In genomic region chr11:64869571-64870175, GRCh38 we compare ENCODE assay signal across 6 cellular contexts. TPM values are rescaled to one million over a fixed set of nuclear protein-coding genes. Genes with fewer than 3 reads are reported as not detected.
A peak's percentile ranks its signal among the peaks of the same experiment; 100 is the strongest.
DNase-seq lines count a peak whose midpoint lies in the region; ATAC-seq and TF ChIP-seq lines count a peak whose summit lies in the region.

No MANE protein-coding gene starts in this region.

- WGBS in thymus: 47% methylated on average over 9 of the region's 9 CpGs

- H3K27me3 ChIP-seq in fibroblast of lung (ENCODE audit: control insufficient read depth, insufficient read depth, low read length) (no peaks in the 10 kb centered on the region), thymus (ENCODE audit: control insufficient read depth, insufficient read depth) (no peaks in the 10 kb centered on the region)

- H3K36me3 ChIP-seq in fibroblast of lung (ENCODE audit: control insufficient read depth, insufficient read depth, low read length): peaks cover 20% of the 10 kb centered on the region
- H3K36me3 ChIP-seq in thymus (ENCODE audit: control insufficient read depth, insufficient read depth): peaks cover 44% of the 10 kb centered on the region

- H2AFZ ChIP-seq in fibroblast of lung (ENCODE audit: low read length): no peak overlapping the region

- peaks cover 82% of the 10 kb centered on the region for H3K79me2 ChIP-seq in fibroblast of lung (ENCODE audit: control insufficient read depth, insufficient read depth, low read length)

- peak overlapping the region; percentile 82 for H3K27ac ChIP-seq in fibroblast of lung (ENCODE audit: insufficient read depth, low read length)
- H3K27ac ChIP-seq in thymus (ENCODE audit: low read depth): peak overlapping the region; percentile 67

- H3K27ac Mint-ChIP-seq in activated CD4-positive, alpha-beta T cell treated with anti-CD3 and anti-CD28 coated beads, Interleukin-2, amount 10 ng/mL, durations not matched to agents 7 days and 5 days: peak overlapping the region; percentile 83

- H3K4me1 ChIP-seq in fibroblast of lung (ENCODE audit: control insufficient read depth, extremely low read depth, insufficient read depth, low read length): peaks cover 60% of the 10 kb centered on the region
- peaks cover 49% of the 10 kb centered on the region for H3K4me1 ChIP-seq in thymus (ENCODE audit: control insufficient read depth, insufficient read depth, low read length)

- H3K4me1 Mint-ChIP-seq in activated CD4-positive, alpha-beta T cell treated with anti-CD3 and anti-CD28 coated beads, Interleukin-2, amount 10 ng/mL, durations not matched to agents 7 days and 5 days: peaks cover 86% of the 10 kb centered on the region

- no peaks in the 10 kb centered on the region for H4K20me1 ChIP-seq in fibroblast of lung (ENCODE audit: control insufficient read depth, extremely low read depth, insufficient read depth, low read length)

- H3K9me3 ChIP-seq in fibroblast of lung (ENCODE audit: control insufficient read depth, insufficient read depth, low read depth, low read length): no peaks in the 10 kb centered on the region
- H3K9me3 ChIP-seq in thymus (ENCODE audit: control insufficient read depth): no peaks in the 10 kb centered on the region

- DNase-seq in activated CD4-positive, alpha-beta T cell treated with anti-CD3 and anti-CD28 coated beads, Interleukin-2, amount 10 ng/mL, durations not matched to agents 7 days and 5 days: no peak
- DNase-seq in activated CD4-positive, alpha-beta T cell treated with anti-CD3 and anti-CD28 coated beads, Interleukin-2, amount 50 U/mL, for 4 hours: no peak
- no peak for DNase-seq in fibroblast of lung (ENCODE audit: low read depth in 2 of 2)
- DNase-seq in NCI-H1694 treated with DMSO at 0.1 percent for 48 hours (lab: John Stamatoyannopoulos, UW): no peak

- H3K36me3 Mint-ChIP-seq in activated CD4-positive, alpha-beta T cell treated with anti-CD3 and anti-CD28 coated beads, Interleukin-2, amount 10 ng/mL, durations not matched to agents 7 days and 5 days (ENCODE audit: low read depth): peaks cover 64% of the 10 kb centered on the region

- H3K27me3 Mint-ChIP-seq in activated CD4-positive, alpha-beta T cell treated with anti-CD3 and anti-CD28 coated beads, Interleukin-2, amount 10 ng/mL, durations not matched to agents 7 days and 5 days: no peaks in the 10 kb centered on the region

- no peak for ATAC-seq in GM21528 (IDR thresholded peaks at IDR 0.05; ENCODE audit: low FRiP score, unreplicated experiment)

- H3K4me3 ChIP-seq in fibroblast of lung (replicated peaks in 1 of 4; ENCODE audit: control extremely low read depth in 1 of 4, insufficient read depth in 1 of 4, low read depth in 3 of 4, low read length in 4 of 4) (peak overlapping the region in 1 of 4 experiments; percentile 37), thymus (ENCODE audit: low read length) (no peak overlapping the region)

- peak; percentile 11 to 43 for TF ChIP-seq CTCF in fibroblast of lung (conservative IDR thresholded peaks at IDR 0.05 in 1 of 2, IDR thresholded peaks at IDR 0.05 in 1 of 2; ENCODE audit: low read depth in 1 of 2, low read length in 2 of 2)

- peak overlapping the region; percentile 48 for H3K9ac ChIP-seq in fibroblast of lung (ENCODE audit: insufficient read depth, low read length)

- CTCF ChIA-PET in activated CD4-positive, alpha-beta T cell treated with anti-CD3 and anti-CD28 coated beads, Interleukin-2, amount 10 ng/mL, durations not matched to agents 7 days and 5 days (lab: Charles Lee): interaction anchor here (0.6 to 32.1 kb wide), 7 partner anchors 10 to 488 kb away, joined by 3 to 732 read pairs (median 5); partner anchors contain the start of genes ARL2, BATF2, CDC42BPG and EHD1

- POLR2A ChIA-PET in activated CD4-positive, alpha-beta T cell treated with anti-CD3 and anti-CD28 coated beads, Interleukin-2, amount 10 ng/mL, durations not matched to agents 7 days and 5 days (lab: Charles Lee): interaction anchor here (0.6 kb wide), 3 partner anchors 26 to 163 kb away, joined by 3 to 5 read pairs (median 3); no protein-coding TSS in a partner anchor

- H3K9me3 Mint-ChIP-seq in activated CD4-positive, alpha-beta T cell treated with anti-CD3 and anti-CD28 coated beads, Interleukin-2, amount 10 ng/mL, durations not matched to agents 7 days and 5 days: no peaks in the 10 kb centered on the region

- H3K4me3 Mint-ChIP-seq in activated CD4-positive, alpha-beta T cell treated with anti-CD3 and anti-CD28 coated beads, Interleukin-2, amount 10 ng/mL, durations not matched to agents 7 days and 5 days: peak overlapping the region; percentile 62

- peak overlapping the region; percentile 78 for H3K4me2 ChIP-seq in fibroblast of lung (ENCODE audit: extremely low read depth, insufficient read depth, low read length)

RNA-seq across cellular contexts. Expression of gene EHD1, which starts 8.7 kb away (rescaled TPM):
- 100 to 1,000 TPM; 131 to 149 TPM for total RNA-seq in activated CD4-positive, alpha-beta T cell treated with anti-CD3 and anti-CD28 coated beads, Interleukin-2, amount 10 ng/mL, durations not matched to agents 7 days and 5 days
- total RNA-seq in fibroblast of lung: 40.8 and 71.3 TPM in 2 replicates
- 240 and 248 TPM in 2 replicates for polyA plus RNA-seq in fibroblast of lung
- polyA plus RNA-seq in fibroblast of lung (2012): 181 and 192 TPM in 2 replicates
- 634 and 716 TPM in 2 replicates for polyA minus RNA-seq in fibroblast of lung (ENCODE audit: low replicate concordance)
- polyA plus RNA-seq in thymus: 32.3 TPM

RNA-seq across cellular contexts. Expression of gene CDC42BPG, which starts 25.2 kb away (rescaled TPM):
- total RNA-seq in activated CD4-positive, alpha-beta T cell treated with anti-CD3 and anti-CD28 coated beads, Interleukin-2, amount 10 ng/mL, durations not matched to agents 7 days and 5 days: 1 to 10 TPM in 1 of 2 experiments, under 1 TPM in 1; 0.42 to 1.3 TPM
- 0.33 and 0.77 TPM in 2 replicates for total RNA-seq in fibroblast of lung
- polyA plus RNA-seq in fibroblast of lung (0.02 and 0.03 TPM in 2 replicates), thymus (7.4 TPM)
- polyA plus RNA-seq in fibroblast of lung (2012): 0.13 TPM in 2 replicates
- not detected in 2 replicates for polyA minus RNA-seq in fibroblast of lung (ENCODE audit: low replicate concordance)

RNA-seq across cellular contexts. Expression of gene ATG2A, which starts 47.3 kb away (rescaled TPM):
- total RNA-seq in activated CD4-positive, alpha-beta T cell treated with anti-CD3 and anti-CD28 coated beads, Interleukin-2, amount 10 ng/mL, durations not matched to agents 7 days and 5 days: 10 to 100 TPM; 23.0 to 25.7 TPM
- total RNA-seq in fibroblast of lung: 7.4 and 9.9 TPM in 2 replicates
- 3.1 and 5.1 TPM in 2 replicates for polyA plus RNA-seq in fibroblast of lung
- polyA plus RNA-seq in fibroblast of lung (2012): 9.5 and 15.8 TPM in 2 replicates
- polyA minus RNA-seq in fibroblast of lung (ENCODE audit: low replicate concordance): 14.8 and 32.3 TPM in 2 replicates
- polyA plus RNA-seq in thymus: 35.2 TPM

RNA-seq across cellular contexts. Expression of gene PPP2R5B, which starts 54.8 kb away (rescaled TPM):
- 10 to 100 TPM; 12.0 to 13.7 TPM for total RNA-seq in activated CD4-positive, alpha-beta T cell treated with anti-CD3 and anti-CD28 coated beads, Interleukin-2, amount 10 ng/mL, durations not matched to agents 7 days and 5 days
- 6.2 and 12.1 TPM in 2 replicates for total RNA-seq in fibroblast of lung
- 10.9 and 12.4 TPM in 2 replicates for polyA plus RNA-seq in fibroblast of lung
- polyA plus RNA-seq in fibroblast of lung (2012): 13.2 and 14.5 TPM in 2 replicates
- 13.4 and 24.2 TPM in 2 replicates for polyA minus RNA-seq in fibroblast of lung (ENCODE audit: low replicate concordance)
- 18.3 TPM for polyA plus RNA-seq in thymus

RNA-seq across cellular contexts. Expression of gene MEN1, which starts 59.3 kb away (rescaled TPM):
- total RNA-seq in activated CD4-positive, alpha-beta T cell treated with anti-CD3 and anti-CD28 coated beads, Interleukin-2, amount 10 ng/mL, durations not matched to agents 7 days and 5 days: 10 to 100 TPM; 35.1 to 38.7 TPM
- total RNA-seq in fibroblast of lung: 12.1 and 13.7 TPM in 2 replicates
- polyA plus RNA-seq in fibroblast of lung (8.9 and 14.2 TPM in 2 replicates), thymus (33.4 TPM)
- 15.3 and 28.8 TPM in 2 replicates for polyA plus RNA-seq in fibroblast of lung (2012)
- 32.7 and 60.9 TPM in 2 replicates for polyA minus RNA-seq in fibroblast of lung (ENCODE audit: low replicate concordance)
